ENCODE assay signal across 8 cellular contexts in the genomic region with DNA sequence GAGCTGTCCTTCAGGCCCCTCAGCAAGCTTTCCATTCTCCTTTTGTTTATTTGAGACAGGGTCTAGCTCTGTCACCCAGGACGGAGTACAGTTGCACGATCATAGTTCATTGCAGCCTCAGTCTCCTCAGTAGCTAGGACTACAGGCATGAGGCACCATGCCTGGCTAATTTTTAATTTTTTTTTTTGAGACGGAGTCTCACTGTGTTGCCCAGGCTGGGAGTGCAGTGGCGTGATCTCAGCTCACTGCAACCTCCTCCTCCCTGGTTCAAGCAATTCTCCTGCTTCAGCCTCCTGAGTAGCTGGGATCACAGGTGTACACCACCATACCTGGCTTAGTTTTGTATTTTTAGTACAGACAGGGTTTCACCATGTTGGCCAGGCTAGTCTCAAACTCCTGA. TPM values are rescaled to one million over a fixed set of nuclear protein-coding genes. Genes with fewer than 3 reads are reported as not detected.
A peak's percentile ranks its signal among the peaks of the same experiment; 100 is the strongest.
DNase-seq lines count a peak whose midpoint lies in the region; ATAC-seq and TF ChIP-seq lines count a peak whose summit lies in the region.
"Not testable (repeated sequence)": the region's sequence is repeated elsewhere in the genome, so short reads cannot be mapped to it uniquely, and the experiment has no call there.
"Had no signal": no experiment of that assay in that cellular context is flagged by ENCODE, and none has a peak within 500 bp of the region (broad histone marks: within the 10 kb centered on the region; RNA-seq: fewer than 3 reads in every experiment).

No MANE protein-coding gene starts in this region.

- H3K4me3 Mint-ChIP-seq in CD8-positive, alpha-beta memory T cell = peak overlapping the region in 2 of 7 donors; percentile 73 to 90
- H3K4me3 Mint-ChIP-seq in T-helper 17 cell; activated naive CD4-positive, alpha-beta T cell treated with anti-CD3 and anti-CD28 coated beads, Interleukin-2, amount 10 ng/mL, durations not matched to agents 7 days and 5 days; memory B cell: not testable (repeated sequence)
- H3K4me3 Mint-ChIP-seq in central memory CD8-positive, alpha-beta T cell = peak overlapping the region; percentile 36
- peak overlapping the region; percentile 84 for H3K4me3 Mint-ChIP-seq in neural crest cell

- intact Hi-C loops in OCI-LY7 (cut with micrococcal nuclease; ENCODE audit: unreplicated experiment) = not testable (repeated sequence)

- H3K36me3 Mint-ChIP-seq in CD8-positive, alpha-beta memory T cell; T-helper 17 cell (ENCODE audit: low read depth); activated naive CD4-positive, alpha-beta T cell treated with anti-CD3 and anti-CD28 coated beads, Interleukin-2, amount 10 ng/mL, durations not matched to agents 7 days and 5 days; central memory CD8-positive, alpha-beta T cell (ENCODE audit: insufficient read depth); memory B cell; neural crest cell (ENCODE audit: low read depth): not testable (repeated sequence)

- peaks cover 23% of the 10 kb centered on the region for H3K4me1 ChIP-seq in CD8-positive, alpha-beta memory T cell (ENCODE audit: insufficient read depth, low read length)
- H3K4me1 ChIP-seq in OCI-LY7 (ENCODE audit: insufficient read depth, low read length, poor library complexity, severe bottlenecking) = peaks cover 29% of the 10 kb centered on the region

- not testable (repeated sequence) for H3K36me3 ChIP-seq in CD8-positive, alpha-beta memory T cell (ENCODE audit: insufficient read depth, low read length); OCI-LY7 (ENCODE audit: insufficient read depth, low read length)

- H3K9me2 ChIP-seq in OCI-LY7 (ENCODE audit: insufficient read depth, low read length) = not testable (repeated sequence)

- H3K9me3 ChIP-seq in CD8-positive, alpha-beta memory T cell (ENCODE audit: low read length); OCI-LY7 (ENCODE audit: low read length); T-helper 17 cell (ENCODE audit: control insufficient read depth, low read length, poor library complexity, severe bottlenecking): not testable (repeated sequence)

- H3K27me3 ChIP-seq in CD8-positive, alpha-beta memory T cell (ENCODE audit: insufficient read depth, low read length, poor library complexity, severe bottlenecking) = not testable (repeated sequence)

- ATAC-seq in T-helper 17 cell; central memory CD8-positive, alpha-beta T cell (replicated peaks; ENCODE audit: extremely low read depth, poor library complexity, severe bottlenecking); memory B cell (ENCODE audit: low read depth): not testable (repeated sequence)

- peak overlapping the region in 5 of 8 donors; percentile 40 to 92 (median 52) for H3K27ac Mint-ChIP-seq in CD8-positive, alpha-beta memory T cell
- H3K27ac Mint-ChIP-seq in T-helper 17 cell (peak overlapping the region; percentile 83), memory B cell (peak overlapping the region; percentile 39)
- H3K27ac Mint-ChIP-seq in activated naive CD4-positive, alpha-beta T cell treated with anti-CD3 and anti-CD28 coated beads, Interleukin-2, amount 10 ng/mL, durations not matched to agents 7 days and 5 days = peak overlapping the region; percentile 49
- peak overlapping the region; percentile 22 for H3K27ac Mint-ChIP-seq in central memory CD8-positive, alpha-beta T cell (ENCODE audit: low read depth)
- H3K27ac Mint-ChIP-seq in neural crest cell (ENCODE audit: unreplicated experiment) = not testable (repeated sequence)

- peaks cover 15% of the 10 kb centered on the region; the same call in 1 of the 2 replicates for H3K79me2 ChIP-seq in OCI-LY7 (ENCODE audit: insufficient read depth, low read depth, low read length)

- not testable (repeated sequence) for DNase-seq in CD8-positive, alpha-beta memory T cell; OCI-LY7 (ENCODE audit: low spot score); T-helper 17 cell; activated naive CD4-positive, alpha-beta T cell treated with anti-CD3 and anti-CD28 coated beads, Interleukin-2, amount 10 ng/mL, durations not matched to agents 7 days and 5 days; central memory CD8-positive, alpha-beta T cell (ENCODE audit: low spot score in 2 of 2); memory B cell (ENCODE audit: low spot score in 2 of 2); neural crest cell (ENCODE audit: low read depth, low spot score)

- H4K20me1 ChIP-seq in OCI-LY7 (ENCODE audit: insufficient read depth, low read length) = not testable (repeated sequence)

- not testable (repeated sequence) for BruUV-seq in OCI-LY7 (replicated peaks; lab: Mats Ljungman, UMichigan)

- H3K4me2 ChIP-seq in OCI-LY7 (ENCODE audit: low read length) = 0 out of 2 replicates have a peak overlapping the region, but pooled peaks have one; percentile 73

- H3K27me3 Mint-ChIP-seq in CD8-positive, alpha-beta memory T cell; T-helper 17 cell; central memory CD8-positive, alpha-beta T cell; memory B cell; neural crest cell (ENCODE audit: low read depth): not testable (repeated sequence)
- H3K27me3 Mint-ChIP-seq in activated naive CD4-positive, alpha-beta T cell treated with anti-CD3 and anti-CD28 coated beads, Interleukin-2, amount 10 ng/mL, durations not matched to agents 7 days and 5 days = peaks cover 10% of the 10 kb centered on the region

- TF ChIP-seq CTCF in OCI-LY7 (conservative IDR thresholded peaks at IDR 0.05; ENCODE audit: low read length); neural crest cell (conservative IDR thresholded peaks at IDR 0.05): not testable (repeated sequence)

- H2AFZ ChIP-seq in OCI-LY7 (ENCODE audit: low read length) = not testable (repeated sequence)

- H3K27ac ChIP-seq in CD8-positive, alpha-beta memory T cell (ENCODE audit: low read depth, low read length); OCI-LY7 (ENCODE audit: low read depth, low read length, poor library complexity, severe bottlenecking): not testable (repeated sequence)

- H3K9me3 Mint-ChIP-seq in CD8-positive, alpha-beta memory T cell; activated naive CD4-positive, alpha-beta T cell treated with anti-CD3 and anti-CD28 coated beads, Interleukin-2, amount 10 ng/mL, durations not matched to agents 7 days and 5 days; central memory CD8-positive, alpha-beta T cell; memory B cell; neural crest cell: not testable (repeated sequence)

- not testable (repeated sequence) for H3K4me3 ChIP-seq in CD8-positive, alpha-beta memory T cell (ENCODE audit: low read length); OCI-LY7 (ENCODE audit: low read depth, low read length, poor library complexity, severe bottlenecking)

- POLR2A ChIA-PET in CD8-positive, alpha-beta memory T cell (lab: Charles Lee) = interaction anchor here (0.6 kb wide), 2 partner anchors 63 to 90 kb away, joined by 3 to 5 read pairs; no protein-coding TSS in a partner anchor
- POLR2A ChIA-PET in OCI-LY7 (lab: Charles Lee) = interaction anchor here (0.6 to 0.9 kb wide), 2 partner anchors 11 to 23 kb away, joined by 3 to 4 read pairs; no protein-coding TSS in a partner anchor

- CTCF ChIA-PET in CD8-positive, alpha-beta memory T cell (lab: Charles Lee) = interaction anchor here (16.8 kb wide), 1 partner anchor 29 kb away, joined by 262 read pairs; the partner anchor contains the start of gene AP5S1
- CTCF ChIA-PET in OCI-LY7 (lab: Charles Lee; ENCODE audit: unreplicated experiment) = not testable (repeated sequence)
- CTCF ChIA-PET in activated naive CD4-positive, alpha-beta T cell treated with anti-CD3 and anti-CD28 coated beads, Interleukin-2, amount 10 ng/mL, durations not matched to agents 7 days and 5 days (lab: Charles Lee) = interaction anchor here (2.5 to 6.9 kb wide), 3 partner anchors 25 to 66 kb away, joined by 18 to 52 read pairs (median 49); partner anchors contain the start of gene AP5S1

- H3K4me1 Mint-ChIP-seq in CD8-positive, alpha-beta memory T cell = peaks cover 23 to 32% (median 26%) of the 10 kb centered on the region in 3 donors
- H3K4me1 Mint-ChIP-seq in T-helper 17 cell = peaks cover 22% of the 10 kb centered on the region
- H3K4me1 Mint-ChIP-seq in activated naive CD4-positive, alpha-beta T cell treated with anti-CD3 and anti-CD28 coated beads, Interleukin-2, amount 10 ng/mL, durations not matched to agents 7 days and 5 days = peaks cover 36% of the 10 kb centered on the region
- H3K4me1 Mint-ChIP-seq in central memory CD8-positive, alpha-beta T cell = peaks cover 26% of the 10 kb centered on the region
- H3K4me1 Mint-ChIP-seq in memory B cell = peaks cover 18% of the 10 kb centered on the region
- H3K4me1 Mint-ChIP-seq in neural crest cell = peaks cover 22% of the 10 kb centered on the region

RNA-seq across cellular contexts. Expression of gene CENPB, which starts 2.7 kb away (rescaled TPM):
- 10 to 100 TPM; 66.4 to 69.9 TPM for total RNA-seq in CD8-positive, alpha-beta memory T cell
- polyA plus RNA-seq in CD8-positive, alpha-beta memory T cell = 1.7 TPM
- total RNA-seq in OCI-LY7 (2014; rRNA removed; shearing (Covaris generic)) = 32.5 and 39.1 TPM in 2 replicates
- 31.2 and 34.8 TPM in 2 replicates for total RNA-seq in OCI-LY7 (2022)
- total RNA-seq in T-helper 17 cell = 10 to 100 TPM; 36.9 to 40.2 TPM
- 82.1 and 83.6 TPM in 2 replicates for total RNA-seq in neural crest cell

RNA-seq across cellular contexts. Expression of gene CDC25B, which starts 6.9 kb away (rescaled TPM):
- total RNA-seq in CD8-positive, alpha-beta memory T cell = 10 to 100 TPM; 78.0 to 81.6 TPM
- polyA plus RNA-seq in CD8-positive, alpha-beta memory T cell = 61.6 TPM
- 86.1 and 89.2 TPM in 2 replicates for total RNA-seq in OCI-LY7 (2014; rRNA removed; shearing (Covaris generic))
- 119 and 147 TPM in 2 replicates for total RNA-seq in OCI-LY7 (2022)
- total RNA-seq in T-helper 17 cell = 100 to 1,000 TPM; 220 to 223 TPM
- total RNA-seq in neural crest cell = 46.5 and 47.5 TPM in 2 replicates

RNA-seq across cellular contexts. Expression of gene SPEF1, which starts 8.0 kb away (rescaled TPM):
- total RNA-seq in CD8-positive, alpha-beta memory T cell = under 1 TPM; 0.13 to 0.24 TPM
- polyA plus RNA-seq in CD8-positive, alpha-beta memory T cell = not detected
- 0.09 and 0.10 TPM in 2 replicates for total RNA-seq in OCI-LY7 (2014; rRNA removed; shearing (Covaris generic))
- 0.27 TPM in 1 of 2 replicates, not detected in the other for total RNA-seq in OCI-LY7 (2022)
- total RNA-seq in T-helper 17 cell = under 1 TPM in 1 of 2 donors, not detected in 1; 0.18 TPM
- total RNA-seq in neural crest cell = 0.54 and 0.55 TPM in 2 replicates
- polyA plus RNA-seq: IgD-negative memory B cell had no signal

RNA-seq across cellular contexts. Expression of gene ADISSP, which starts 21.6 kb away (rescaled TPM):
- 10 to 100 TPM; 72.7 to 74.9 TPM for total RNA-seq in CD8-positive, alpha-beta memory T cell
- polyA plus RNA-seq in CD8-positive, alpha-beta memory T cell = 27.0 TPM
- 62.1 and 66.7 TPM in 2 replicates for total RNA-seq in OCI-LY7 (2014; rRNA removed; shearing (Covaris generic))
- total RNA-seq in OCI-LY7 (2022) (58.7 and 64.4 TPM in 2 replicates), T-helper 17 cell (10 to 100 TPM; 13.3 to 19.0 TPM), neural crest cell (86.0 and 93.0 TPM in 2 replicates)

RNA-seq across cellular contexts. Expression of gene AP5S1, which starts 31.1 kb away (rescaled TPM):
- total RNA-seq in CD8-positive, alpha-beta memory T cell = 10 to 100 TPM; 14.0 to 15.7 TPM
- 18.4 TPM for polyA plus RNA-seq in CD8-positive, alpha-beta memory T cell
- 6.2 and 9.8 TPM in 2 replicates for total RNA-seq in OCI-LY7 (2014; rRNA removed; shearing (Covaris generic))
- total RNA-seq in OCI-LY7 (2022) (9.9 and 12.1 TPM in 2 replicates), T-helper 17 cell (10 to 100 TPM; 11.3 to 11.9 TPM), neural crest cell (9.3 and 12.8 TPM in 2 replicates)
